Comparison of ENCODE assay signal across 8 cellular contexts in the genomic region with DNA sequence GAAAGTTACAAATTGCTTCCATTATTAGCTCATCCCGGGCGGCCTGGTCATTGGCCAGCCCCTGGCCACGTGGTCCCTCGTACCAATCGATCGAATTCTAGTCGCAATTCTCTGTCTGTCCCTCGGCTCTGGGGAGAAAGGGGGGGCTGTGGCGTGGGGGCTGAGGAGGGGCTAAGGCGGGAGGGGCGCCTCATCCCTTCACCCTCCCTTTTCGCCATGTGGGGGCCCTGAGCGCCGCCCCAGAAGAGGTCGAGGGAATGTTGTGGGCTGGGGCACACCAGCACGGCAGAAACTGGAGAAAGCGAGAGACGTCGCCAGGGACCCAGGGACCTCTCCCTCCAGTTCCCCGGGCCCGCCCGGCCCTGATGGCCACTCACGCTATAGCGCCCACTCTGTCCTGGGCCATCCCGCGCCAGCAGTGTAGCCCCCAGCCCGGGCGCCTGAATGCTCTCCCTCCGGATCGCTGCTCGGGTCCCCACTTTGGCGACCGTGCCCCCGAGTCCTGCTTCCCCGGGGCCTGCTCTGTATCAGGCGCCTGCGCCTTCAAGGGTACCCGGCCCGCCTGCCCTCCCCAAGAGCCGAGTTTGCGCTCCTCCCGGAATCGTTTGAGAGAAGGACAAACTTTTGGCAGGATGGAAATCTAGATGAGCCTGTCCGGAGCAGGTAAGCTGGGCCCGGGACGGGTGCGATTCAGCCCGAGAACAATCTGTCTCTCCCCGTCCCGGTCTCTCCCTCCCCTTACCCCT.
DNase-seq lines count a peak whose midpoint lies in the region; ATAC-seq and TF ChIP-seq lines count a peak whose summit lies in the region.

No MANE protein-coding gene starts in this region.

- TF ChIP-seq CTCF in foreskin fibroblast (IDR thresholded peaks at IDR 0.05; ENCODE audit: low read depth, low read length), result no peak
- TF ChIP-seq CTCF in ovary (IDR thresholded peaks at IDR 0.05), result peak in 1 of 3 donors; percentile 9

- no peak for ATAC-seq in GM21526 (IDR thresholded peaks at IDR 0.05; ENCODE audit: low FRiP score, unreplicated experiment)
- ATAC-seq in GM21528 (IDR thresholded peaks at IDR 0.05; ENCODE audit: low FRiP score, unreplicated experiment), result no peak

- intact Hi-C loops in ovary (cut with DNase I), result loop anchor here (5.0 to 10.0 kb wide), 3 partner anchors 89 to 94 kb away; a partner anchor contains a TSS

- H3K4me2 ChIP-seq in BLaER1 treated with 17β-estradiol and CSF1 and Interleukin-3, amounts not matched to agents 10 nM and 100 nM, result peak overlapping the region in 10 of 11 experiments; percentile 15 to 90 (median 68); a peak in 18 of 22 replicates

- peaks cover 8 to 24% (median 14%) of the 10 kb centered on the region in 10 experiments; a peak in 18 of 20 replicates for H3K4me1 ChIP-seq in BLaER1 treated with 17β-estradiol and CSF1 and Interleukin-3, amounts not matched to agents 10 nM and 100 nM
- H3K4me1 ChIP-seq in SJCRH30, result no peaks in the 10 kb centered on the region
- H3K4me1 ChIP-seq in ovary (ENCODE audit: insufficient read depth), result peaks cover 4% of the 10 kb centered on the region

- no peak overlapping the region for H3K9ac ChIP-seq in BLaER1 treated with 17β-estradiol and CSF1 and Interleukin-3, amounts not matched to agents 10 nM and 100 nM

- no peak for TF ChIP-seq EP300 in ovary (IDR thresholded peaks at IDR 0.05)

- no peaks in the 10 kb centered on the region for H3K36me3 ChIP-seq in BLaER1 treated with 17β-estradiol and CSF1 and Interleukin-3, amounts not matched to agents 10 nM and 100 nM
- H3K36me3 ChIP-seq in SJCRH30, result no peaks in the 10 kb centered on the region
- H3K36me3 ChIP-seq in ovary, result no peaks in the 10 kb centered on the region

- no peaks in the 10 kb centered on the region for H3K9me3 ChIP-seq in BLaER1 treated with 17β-estradiol and CSF1 and Interleukin-3, amounts not matched to agents 10 nM and 100 nM (replicated peaks in 1 of 11)
- H3K9me3 ChIP-seq in SJCRH30 (replicated peaks) (no peaks in the 10 kb centered on the region), ovary (no peaks in the 10 kb centered on the region)

- H3K27me3 ChIP-seq in BLaER1 treated with 17β-estradiol and CSF1 and Interleukin-3, amounts not matched to agents 10 nM and 100 nM, result peaks cover 91 to 100% (median 100%) of the 10 kb centered on the region in 11 experiments
- no peaks in the 10 kb centered on the region for H3K27me3 ChIP-seq in SJCRH30
- H3K27me3 ChIP-seq in ovary, result no peaks in the 10 kb centered on the region

- peak overlapping the region in 4 of 10 experiments; percentile 6 to 41 (median 28); a peak in 5 of 20 replicates for H3K4me3 ChIP-seq in BLaER1 treated with 17β-estradiol and CSF1 and Interleukin-3, amounts not matched to agents 10 nM and 100 nM
- peak overlapping the region; percentile 55 for H3K4me3 ChIP-seq in SJCRH30
- peak overlapping the region; percentile 69 to 86 for H3K4me3 ChIP-seq in foreskin fibroblast (ENCODE audit: low read depth in 1 of 2, low read length in 2 of 2)
- H3K4me3 ChIP-seq in ovary, result peak overlapping the region; percentile 87

- H3K27ac ChIP-seq in BLaER1 treated with 17β-estradiol and CSF1 and Interleukin-3, amounts not matched to agents 10 nM and 100 nM, result no peak overlapping the region
- H3K27ac ChIP-seq in SJCRH30 (no peak overlapping the region), ovary (peak overlapping the region; percentile 35 to 76)

- 0 to 1% (median 1%) methylated on average over 31 to 50 of the region's 50 CpGs for WGBS in ovary, 3 donors

- DNase-seq in SJCRH30 (no peak), foreskin fibroblast (peak in 1 of 2 donors; percentile 74), ovary (peak; percentile 66 to 81 (median 73)), NCI-H446 treated with DMSO at 0.1 percent for 48 hours (lab: John Stamatoyannopoulos, UW) (no peak), HUDEP-2 (lab: John Stamatoyannopoulos, UW; ENCODE audit: unreplicated experiment in 76 of 76) (no peak)

- peaks cover 0 to 43% (median 19%) of the 10 kb centered on the region in 11 experiments; a peak in 16 of 22 replicates for H4K20me1 ChIP-seq in BLaER1 treated with 17β-estradiol and CSF1 and Interleukin-3, amounts not matched to agents 10 nM and 100 nM

- peak; percentile 31 for TF ChIP-seq POLR2A in ovary (IDR thresholded peaks at IDR 0.05)

Comparison
In these comparisons a context has a peak if more than half of its experiments do, and no peak if none do; other contexts are left out.
1. H3K27ac ChIP-seq: peak in ovary (2 of 2); none in BLaER1 treated with 17β-estradiol and CSF1 and Interleukin-3, amounts not matched to agents 10 nM and 100 nM (0 of 11) and SJCRH30 (single experiment).
2. DNase-seq: peak in ovary (5 of 5); none in SJCRH30 (0 of 2), NCI-H446 treated with DMSO at 0.1 percent for 48 hours (single experiment) and HUDEP-2 (0 of 76).